9 cellular contexts compared by ENCODE assay signal in genomic region chr14:103626150-103626850, GRCh38. TPM values are rescaled to one million over a fixed set of nuclear protein-coding genes. Genes with fewer than 3 reads are reported as not detected.
DNase-seq lines count a peak whose midpoint lies in the region; ATAC-seq and TF ChIP-seq lines count a peak whose summit lies in the region.
"Had no signal": no experiment of that assay in that cellular context is flagged by ENCODE, and none has a peak within 500 bp of the region (broad histone marks: within the 10 kb centered on the region; RNA-seq: fewer than 3 reads in every experiment).

No MANE protein-coding gene starts in this region.

- H3K4me3 Mint-ChIP-seq in CD4-positive, alpha-beta T cell = peak overlapping the region; percentile 77
- H3K4me3 Mint-ChIP-seq in immature natural killer cell = peak overlapping the region in 2 of 5 donors; percentile 29 to 51

- peak overlapping the region; percentile 91 for H3K27ac Mint-ChIP-seq in CD4-positive, alpha-beta T cell
- H3K27ac Mint-ChIP-seq in immature natural killer cell = peak overlapping the region in 3 of 6 donors; percentile 4 to 20 (median 15)

- H2AFZ ChIP-seq in GM23248 (no peak overlapping the region), PC-9 (no peak overlapping the region)

- H3K79me2 ChIP-seq in GM23248 (ENCODE audit: insufficient read depth) = peaks cover 21% of the 10 kb centered on the region
- H3K79me2 ChIP-seq in PC-9 (ENCODE audit: low read depth) = peaks cover 26% of the 10 kb centered on the region

- no peaks in the 10 kb centered on the region for H3K9me3 Mint-ChIP-seq in CD4-positive, alpha-beta T cell
- H3K9me3 Mint-ChIP-seq in immature natural killer cell = no peaks in the 10 kb centered on the region

- no peak for ATAC-seq in CD4-positive, alpha-beta T cell (ENCODE audit: poor library complexity)
- ATAC-seq in GM18858 (IDR thresholded peaks at IDR 0.05; ENCODE audit: unreplicated experiment) (no peak), GM21360 (IDR thresholded peaks at IDR 0.05; ENCODE audit: unreplicated experiment) (no peak)
- ATAC-seq: stimulated activated naive CD8-positive, alpha-beta T cell treated with anti-CD3 and anti-CD28 coated beads, Interleukin-15, Interleukin-2, amounts not matched to agents 100 U/mL and 50 U/mL, for 24 hours had no signal

- H3K9me2 ChIP-seq in GM23248 (ENCODE audit: insufficient read depth) = no peaks in the 10 kb centered on the region
- no peaks in the 10 kb centered on the region for H3K9me2 ChIP-seq in PC-9 (ENCODE audit: insufficient read depth)

- H3K9me3 ChIP-seq in CD4-positive, alpha-beta T cell (ENCODE audit: control insufficient read depth, low read length) = no peaks in the 10 kb centered on the region
- H3K9me3 ChIP-seq in GM23248 (ENCODE audit: low read depth) (no peaks in the 10 kb centered on the region), PC-9 (ENCODE audit: insufficient read depth, low read depth) (no peaks in the 10 kb centered on the region)

- no peak for TF ChIP-seq CTCF in CD4-positive, alpha-beta T cell (IDR thresholded peaks at IDR 0.05)
- no peak for TF ChIP-seq CTCF in PC-9 (conservative IDR thresholded peaks at IDR 0.05)

- intact Hi-C loops in CD4-positive, alpha-beta T cell (cut with DNase I, micrococcal nuclease) = loop anchor here (5.0 to 10.0 kb wide), 3 partner anchors 49 to 221 kb away; partner anchors contain the start of genes PPP1R13B (in 1 of the 2) and TRMT61A (in 1 of the 2)
- intact Hi-C loops in PC-9 (cut with micrococcal nuclease; ENCODE audit: unreplicated experiment) = no loop called here

- no TSS peak for BruUV-seq in PC-9 (replicated peaks; lab: Mats Ljungman, UMichigan)

- H3K36me3 Mint-ChIP-seq in CD4-positive, alpha-beta T cell (ENCODE audit: low read depth) = no peaks in the 10 kb centered on the region
- no peaks in the 10 kb centered on the region for H3K36me3 Mint-ChIP-seq in immature natural killer cell

- H3K4me2 ChIP-seq in GM23248 (ENCODE audit: unreplicated experiment) (no peak overlapping the region), PC-9 (peak overlapping the region; percentile 96)

- H3K4me1 Mint-ChIP-seq in CD4-positive, alpha-beta T cell (ENCODE audit: low read depth) = peaks cover 31% of the 10 kb centered on the region
- H3K4me1 Mint-ChIP-seq in immature natural killer cell = peaks cover 27 to 29% of the 10 kb centered on the region in 2 donors

- in situ Hi-C loops in GM23248 (cut with MboI) = no loop called here

- no peaks in the 10 kb centered on the region for H3K36me3 ChIP-seq in GM23248 (ENCODE audit: low read depth)
- no peaks in the 10 kb centered on the region for H3K36me3 ChIP-seq in PC-9 (ENCODE audit: low read depth)

- peaks cover 20% of the 10 kb centered on the region for H3F3A ChIP-seq in GM23248 (ENCODE audit: insufficient read depth)
- peaks cover 45% of the 10 kb centered on the region for H3F3A ChIP-seq in PC-9 (ENCODE audit: insufficient read depth, low read depth)

- H3K4me1 ChIP-seq in GM23248 (ENCODE audit: insufficient read depth) (peaks cover 33% of the 10 kb centered on the region), PC-9 (replicated peaks; ENCODE audit: insufficient read depth) (peaks cover 55% of the 10 kb centered on the region)

- no peak overlapping the region for H3K27ac ChIP-seq in CD4-positive, alpha-beta T cell (ENCODE audit: low read depth, low read length)
- H3K27ac ChIP-seq in GM23248 (no peak overlapping the region), PC-9 (peak overlapping the region; percentile 92; the same call in 1 of the 2 replicates)

- H3K4me3 ChIP-seq in GM23248 (no peak overlapping the region), PC-9 (no peak overlapping the region)

- no peak for DNase-seq in CD4-positive, alpha-beta T cell
- DNase-seq in GM23248 = peak; percentile 10
- DNase-seq in PC-9 = peak in 1 of 2 experiments; percentile 67
- peak; percentile 91 for DNase-seq in myocyte (ENCODE audit: low read depth)
- DNase-seq in immature natural killer cell = no peak
- no peak for DNase-seq in activated CD8-positive, alpha-beta memory T cell treated with anti-CD3 and anti-CD28 coated beads, Interleukin-2, amount 50 U/mL, for 4 hours
- DNase-seq: stimulated activated naive CD8-positive, alpha-beta T cell treated with anti-CD3 and anti-CD28 coated beads, Interleukin-15, Interleukin-2, amounts not matched to agents 100 U/mL and 50 U/mL, for 24 hours had no signal

- CTCF ChIA-PET in CD4-positive, alpha-beta T cell (lab: Charles Lee) = interaction anchor here (0.7 kb wide), 1 partner anchor 19 kb away, joined by 3 read pairs; no protein-coding TSS in a partner anchor
- CTCF ChIA-PET in PC-9 (lab: Charles Lee) = no interaction called here

- H3K27me3 Mint-ChIP-seq in CD4-positive, alpha-beta T cell = no peaks in the 10 kb centered on the region
- H3K27me3 Mint-ChIP-seq in immature natural killer cell (ENCODE audit: low read depth in 3 of 3) = peaks cover 0 to 7% (median 1%) of the 10 kb centered on the region in 3 donors

- no peak overlapping the region for H3K9ac ChIP-seq in GM23248

- 86 to 89% methylated on average over 4 of the region's 4 CpGs for WGBS in GM23248 (ENCODE audit: low coverage in 1 of 2, low lambda C conversion rate in 2 of 2, missing lambda C conversion rate in 2 of 2), 2 experiments

- no peaks in the 10 kb centered on the region for H4K20me1 ChIP-seq in GM23248 (ENCODE audit: insufficient read depth)
- H4K20me1 ChIP-seq in PC-9 (ENCODE audit: insufficient read depth) = peaks cover 15% of the 10 kb centered on the region

- POLR2A ChIA-PET in CD4-positive, alpha-beta T cell (lab: Charles Lee) = interaction anchor here (2.5 kb wide), 1 partner anchor 19 kb away, joined by 8 read pairs; no protein-coding TSS in a partner anchor
- POLR2A ChIA-PET in PC-9 (lab: Charles Lee; ENCODE audit: unreplicated experiment) = interaction anchor here (0.6 to 0.7 kb wide), 2 partner anchors 67 to 204 kb away, joined by 3 to 4 read pairs; no protein-coding TSS in a partner anchor

- H3K27me3 ChIP-seq in CD4-positive, alpha-beta T cell (ENCODE audit: control insufficient read depth, insufficient read depth, low read length) = no peaks in the 10 kb centered on the region
- no peaks in the 10 kb centered on the region for H3K27me3 ChIP-seq in GM23248 (replicated peaks; ENCODE audit: insufficient read depth)
- no peaks in the 10 kb centered on the region for H3K27me3 ChIP-seq in PC-9 (ENCODE audit: insufficient read depth, low read depth)

RNA-seq across cellular contexts. Expression of gene KLC1, which starts 2.7 kb away (rescaled TPM):
- total RNA-seq in CD4-positive, alpha-beta T cell = 100 to 1,000 TPM; 111 to 119 TPM
- 339 and 410 TPM in 2 replicates for total RNA-seq in GM23248 (2014; rRNA removed; shearing (Covaris generic))
- polyA plus RNA-seq in GM23248 (2016; fragmentation: Nextera tagmentation; extraction: Ambion mirVana) (177 and 184 TPM in 2 replicates), immature natural killer cell (10 to 100 TPM; 38.3 to 83.5 (median 48.2) TPM)
- total RNA-seq in PC-9 (2021) (254 and 331 TPM in 2 replicates), myocyte (669 and 703 TPM in 2 replicates)
- 225 TPM for polyA plus RNA-seq in myocyte (2012)

Comparison
In these comparisons a context has a peak if more than half of its experiments do, and no peak if none do; other contexts are left out.
1. DNase-seq: peak in GM23248 (single experiment) and myocyte (single experiment); none in CD4-positive, alpha-beta T cell (0 of 10), immature natural killer cell (0 of 3) and activated CD8-positive, alpha-beta memory T cell treated with anti-CD3 and anti-CD28 coated beads, Interleukin-2, amount 50 U/mL, for 4 hours (single experiment).